Comparison of ENCODE assay signal across 8 cellular contexts in genomic region chr1:201119206-201119814, GRCh38. TPM values are rescaled to one million over a fixed set of nuclear protein-coding genes. Genes with fewer than 3 reads are reported as not detected.
DNase-seq lines count a peak whose midpoint lies in the region; ATAC-seq and TF ChIP-seq lines count a peak whose summit lies in the region.

No MANE protein-coding gene starts in this region.

- DNase-seq in DMS 273 (lab: John Stamatoyannopoulos, UW; ENCODE audit: unreplicated experiment) (peak; percentile 60), DMS 273 treated with DMSO at 0.1 percent for 48 hours (lab: John Stamatoyannopoulos, UW) (no peak), NCI-H1930 (lab: John Stamatoyannopoulos, UW) (peak; percentile 32 to 44), fibroblast of peridontal ligament (ENCODE audit: extremely low read depth) (peak; percentile 10), pons (ENCODE audit: low spot score) (peak; percentile 31), NK-92 (lab: John Stamatoyannopoulos, UW; ENCODE audit: unreplicated experiment) (no peak)
- DNase-seq in activated CD8-positive, alpha-beta T cell treated with anti-CD3 and anti-CD28 coated beads for 36 hours: peak; percentile 76

- H3K9me3 Mint-ChIP-seq in activated CD8-positive, alpha-beta T cell treated with anti-CD3 and anti-CD28 coated beads for 36 hours: no peaks in the 10 kb centered on the region

- no peak overlapping the region for H3K27ac Mint-ChIP-seq in activated CD8-positive, alpha-beta T cell treated with anti-CD3 and anti-CD28 coated beads for 36 hours

- POLR2A ChIA-PET in activated CD8-positive, alpha-beta T cell treated with anti-CD3 and anti-CD28 coated beads for 36 hours (lab: Charles Lee): interaction anchor here (0.6 to 1.0 kb wide), 2 partner anchors 48 to 68 kb away, joined by 3 to 4 read pairs; no protein-coding TSS in a partner anchor

- intact Hi-C loops in activated CD8-positive, alpha-beta T cell treated with anti-CD3 and anti-CD28 coated beads for 36 hours (cut with micrococcal nuclease): loop anchor here (10.0 kb wide), 1 partner anchor 145 kb away; no protein-coding TSS in a partner anchor

- no peak overlapping the region for H3K4me3 Mint-ChIP-seq in activated CD8-positive, alpha-beta T cell treated with anti-CD3 and anti-CD28 coated beads for 36 hours

- CTCF ChIA-PET in activated CD8-positive, alpha-beta T cell treated with anti-CD3 and anti-CD28 coated beads for 36 hours (lab: Charles Lee): interaction anchor here (0.6 to 4.5 kb wide), 47 partner anchors 8 to 450 kb away, joined by 3 to 46 read pairs (median 4); partner anchors contain the start of genes ASCL5, DDX59, KIF21B and TMEM9

- ATAC-seq in activated CD8-positive, alpha-beta T cell treated with anti-CD3 and anti-CD28 coated beads for 36 hours: peak; percentile 69
- no peak for ATAC-seq in HG02885 (IDR thresholded peaks at IDR 0.05; ENCODE audit: poor library complexity, unreplicated experiment)

- no peaks in the 10 kb centered on the region for H3K36me3 Mint-ChIP-seq in activated CD8-positive, alpha-beta T cell treated with anti-CD3 and anti-CD28 coated beads for 36 hours (ENCODE audit: low read depth)

- peak; percentile 72 for TF ChIP-seq CTCF in activated CD8-positive, alpha-beta T cell treated with anti-CD3 and anti-CD28 coated beads for 36 hours (IDR thresholded peaks at IDR 0.05)

- H3K4me1 Mint-ChIP-seq in activated CD8-positive, alpha-beta T cell treated with anti-CD3 and anti-CD28 coated beads for 36 hours (ENCODE audit: low read depth): peaks cover 8% of the 10 kb centered on the region

- peaks cover 4% of the 10 kb centered on the region for H3K27me3 Mint-ChIP-seq in activated CD8-positive, alpha-beta T cell treated with anti-CD3 and anti-CD28 coated beads for 36 hours

RNA-seq across cellular contexts. Expression of gene CACNA1S, which starts 7.1 kb away (rescaled TPM):
- total RNA-seq in activated CD8-positive, alpha-beta T cell treated with anti-CD3 and anti-CD28 coated beads for 36 hours: not detected

RNA-seq across cellular contexts. Expression of gene ASCL5, which starts 7.7 kb away (rescaled TPM):
- under 1 TPM; 0.29 to 0.36 TPM for total RNA-seq in activated CD8-positive, alpha-beta T cell treated with anti-CD3 and anti-CD28 coated beads for 36 hours

RNA-seq across cellular contexts. Expression of gene TMEM9, which starts 35.0 kb away (rescaled TPM):
- 10 to 100 TPM; 28.7 to 30.6 TPM for total RNA-seq in activated CD8-positive, alpha-beta T cell treated with anti-CD3 and anti-CD28 coated beads for 36 hours

Comparison
In these comparisons a context has a peak if more than half of its experiments do, and no peak if none do; other contexts are left out.
1. DNase-seq: peak in DMS 273 (single experiment), NCI-H1930 (2 of 2), activated CD8-positive, alpha-beta T cell treated with anti-CD3 and anti-CD28 coated beads for 36 hours (single experiment), fibroblast of peridontal ligament (single experiment) and pons (single experiment); none in DMS 273 treated with DMSO at 0.1 percent for 48 hours (single experiment) and NK-92 (single experiment).